28 cellular contexts compared by ENCODE assay signal in the genomic region with DNA sequence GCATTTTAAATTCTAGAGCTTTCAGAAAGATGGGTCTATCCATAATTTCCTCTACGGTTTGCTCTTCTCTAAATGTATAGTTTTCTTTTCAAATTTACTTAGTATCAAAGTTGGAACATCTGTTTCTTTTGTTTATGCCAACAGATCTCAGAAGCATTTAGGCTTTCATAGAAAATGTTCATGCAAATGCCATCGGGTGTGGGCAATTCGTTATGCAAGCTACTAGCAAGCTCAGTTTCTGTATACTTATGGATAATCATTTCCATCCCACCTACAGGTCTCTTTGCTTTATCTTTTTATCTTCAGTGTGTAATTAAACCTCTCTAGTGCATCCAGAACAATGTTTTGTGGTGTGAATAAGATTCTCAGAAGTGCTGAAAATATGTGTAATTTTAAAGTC.
"Had no signal": no experiment of that assay in that cellular context is flagged by ENCODE, and none has a peak within 500 bp of the region (broad histone marks: within the 10 kb centered on the region; RNA-seq: fewer than 3 reads in every experiment).

No MANE protein-coding gene starts in this region.

- H3K27ac Mint-ChIP-seq: dendritic cell treated with granulocyte-macrophage colony-stimulating factor and Interleukin-4, amounts not matched to agents 40 ng/mL and 50 ng/mL, for 4 days; endodermal cell; immature natural killer cell; naive thymus-derived CD8-positive, alpha-beta T cell; nephron progenitor cell; stimulated activated memory B cell treated with anti-CD40 and anti-IgM and Interleukin-4, amounts not matched to agents 10 μg/mL and 1 μg/mL and 100 μg/mL, for 72 hours; stimulated activated naive CD8-positive, alpha-beta T cell treated with anti-CD3 and anti-CD28 coated beads, Interleukin-15, Interleukin-2, amounts not matched to agents 100 ng/mL and 50 ng/mL, for 24 hours had no signal

- H3K4me1 ChIP-seq: lower lobe of right lung, suprapubic skin, upper lobe of right lung, vagina had no signal

- H3K27ac ChIP-seq: epithelial cell of prostate, lower lobe of right lung, ovary, psoas muscle, skin epidermis, spleen, suprapubic skin, transverse colon, upper lobe of right lung, vagina had no signal

- H3K9me3 ChIP-seq: ovary, psoas muscle, suprapubic skin, upper lobe of right lung, vagina had no signal

- ATAC-seq: esophagus mucosa; left ventricle myocardium superior; lower lobe of right lung; naive thymus-derived CD8-positive, alpha-beta T cell; psoas muscle; right cardiac atrium; stimulated activated memory B cell treated with anti-CD40 and anti-IgM and Interleukin-4, amounts not matched to agents 10 μg/mL and 1 μg/mL and 100 μg/mL, for 72 hours; upper lobe of right lung had no signal

- H3K36me3 Mint-ChIP-seq: immature natural killer cell; stimulated activated memory B cell treated with anti-CD40 and anti-IgM and Interleukin-4, amounts not matched to agents 10 μg/mL and 1 μg/mL and 100 μg/mL, for 72 hours had no signal

- H3K27me3 ChIP-seq: ovary, spleen, suprapubic skin, transverse colon, upper lobe of right lung, vagina had no signal

- H3K4me1 Mint-ChIP-seq: endodermal cell; immature natural killer cell; naive thymus-derived CD8-positive, alpha-beta T cell; stimulated activated memory B cell treated with anti-CD40 and anti-IgM and Interleukin-4, amounts not matched to agents 10 μg/mL and 1 μg/mL and 100 μg/mL, for 72 hours had no signal

- H3K4me3 ChIP-seq: lower lobe of right lung, ovary, psoas muscle, skin epidermis, spleen, suprapubic skin, transverse colon, upper lobe of right lung, vagina had no signal

- H3K27me3 Mint-ChIP-seq: dendritic cell treated with granulocyte-macrophage colony-stimulating factor and Interleukin-4, amounts not matched to agents 40 ng/mL and 50 ng/mL, for 4 days; stimulated activated memory B cell treated with anti-CD40 and anti-IgM and Interleukin-4, amounts not matched to agents 10 μg/mL and 1 μg/mL and 100 μg/mL, for 72 hours had no signal

- H3K36me3 ChIP-seq: lower lobe of right lung, ovary, spleen, suprapubic skin, transverse colon, upper lobe of right lung, vagina had no signal

- H3K4me3 Mint-ChIP-seq: dendritic cell treated with granulocyte-macrophage colony-stimulating factor and Interleukin-4, amounts not matched to agents 40 ng/mL and 50 ng/mL, for 4 days; endodermal cell; immature natural killer cell; naive thymus-derived CD8-positive, alpha-beta T cell; nephron progenitor cell; stimulated activated memory B cell treated with anti-CD40 and anti-IgM and Interleukin-4, amounts not matched to agents 10 μg/mL and 1 μg/mL and 100 μg/mL, for 72 hours; stimulated activated naive CD8-positive, alpha-beta T cell treated with anti-CD3 and anti-CD28 coated beads, Interleukin-15, Interleukin-2, amounts not matched to agents 100 ng/mL and 50 ng/mL, for 24 hours had no signal

- DNase-seq: effector CD8-positive, alpha-beta T cell; endodermal cell; foreskin melanocyte; hypothalamus; immature natural killer cell; left ventricle myocardium superior; lower lobe of right lung; naive thymus-derived CD8-positive, alpha-beta T cell; nephron progenitor cell; nucleus accumbens; ovary; posterior cingulate gyrus; psoas muscle; right cardiac atrium; spleen; stimulated activated CD4-positive, alpha-beta T cell treated with anti-CD3 and anti-CD28 coated beads, Interleukin-4, amount 100 ng/mL, for 4 hours; transverse colon; upper lobe of right lung had no signal

- FAIRE-seq: colon, keratinocyte had no signal
